ENCODE assay signal across 8 cellular contexts in genomic region chr20:62624325-62624690, GRCh38. TPM values are rescaled to one million over a fixed set of nuclear protein-coding genes. Genes with fewer than 3 reads are reported as not detected.
A peak's percentile ranks its signal among the peaks of the same experiment; 100 is the strongest.
DNase-seq lines count a peak whose midpoint lies in the region; ATAC-seq, FAIRE-seq and TF ChIP-seq lines count a peak whose summit lies in the region.

No MANE protein-coding gene starts in this region.

- no peak overlapping the region for H3K27ac ChIP-seq in HUES6 (ENCODE audit: low read depth, low read length)
- H3K27ac ChIP-seq in cingulate gyrus (ENCODE audit: low read depth, low read length), result peak overlapping the region; percentile 58
- H3K27ac ChIP-seq in pancreas, result peak overlapping the region; percentile 90 to 95 (median 95)

- H3K4me1 ChIP-seq in HUES6 (ENCODE audit: control insufficient read depth, insufficient read depth, low read length) (peaks cover 19% of the 10 kb centered on the region), pancreas (peaks cover 16 to 20% (median 16%) of the 10 kb centered on the region in 3 donors)

- intact Hi-C loops in pancreas (cut with DNase I), result no loop called here

- H3K36me3 ChIP-seq in GM06990 (ENCODE audit: control insufficient read depth, insufficient read depth, low read length) (no peaks in the 10 kb centered on the region), HUES6 (ENCODE audit: control insufficient read depth, insufficient read depth, low read length) (no peaks in the 10 kb centered on the region), pancreas (no peaks in the 10 kb centered on the region)

- ATAC-seq in GM21447 (IDR thresholded peaks at IDR 0.05; ENCODE audit: unreplicated experiment) (peak; percentile 41), pancreas (peak; percentile 8 to 32 (median 20))

- 57% methylated on average over 9 of the region's 9 CpGs for WGBS in pancreas, 2 donors

- H3K27me3 ChIP-seq in GM06990 (replicated peaks; ENCODE audit: control insufficient read depth, insufficient read depth, low read length) (no peaks in the 10 kb centered on the region), HUES6 (ENCODE audit: control insufficient read depth, insufficient read depth, low read length) (no peaks in the 10 kb centered on the region; the same call in 1 of the 2 replicates), pancreas (no peaks in the 10 kb centered on the region)

- no peak for FAIRE-seq in pancreas (lab: Jason Lieb, UNC)

- TF ChIP-seq CTCF in GM06990 (IDR thresholded peaks at IDR 0.05; ENCODE audit: insufficient read depth, low read length, poor library complexity, severe bottlenecking), result peak; percentile 75
- no peak for TF ChIP-seq CTCF in pancreas (IDR thresholded peaks at IDR 0.05)

- H3K4me3 ChIP-seq in GM06990 (replicated peaks; ENCODE audit: low read depth, low read length) (peak overlapping the region; percentile 32), HUES6 (ENCODE audit: low read depth, low read length) (0 out of 2 replicates have a peak overlapping the region, but pooled peaks have one; percentile 30), pancreas (no peak overlapping the region)

- H3K9me3 ChIP-seq in HUES6 (ENCODE audit: control insufficient read depth, insufficient read depth, low read depth, low read length), result peaks cover 7% of the 10 kb centered on the region
- H3K9me3 ChIP-seq in pancreas, result no peaks in the 10 kb centered on the region

- H3K9ac ChIP-seq in HUES6 (ENCODE audit: low read length), result no peak overlapping the region

- DNase-seq in GM06990 (ENCODE audit: extremely low read depth, insufficient read length), result no peak
- peak in 3 of 6 donors; percentile 49 to 82 (median 60) for DNase-seq in pancreas
- DNase-seq in NCI-H345 treated with DMSO at 0.1 percent for 48 hours (lab: John Stamatoyannopoulos, UW; ENCODE audit: unreplicated experiment), result no peak
- DNase-seq in SIG-M5 (lab: John Stamatoyannopoulos, UW), result no peak
- no peak for DNase-seq in RKO (ENCODE audit: low spot score)

RNA-seq across cellular contexts. Expression of gene SLCO4A1, which starts 18.0 kb away (rescaled TPM):
- total RNA-seq in pancreas, result 1 to 10 TPM; 1.2 to 5.1 (median 1.8) TPM
- 10 to 100 TPM in 1 of 2 donors, 1 to 10 TPM in 1; 7.4 to 15.9 TPM for polyA plus RNA-seq in pancreas

Comparison
In these comparisons a context has a peak if more than half of its experiments do, and no peak if none do; other contexts are left out.
1. H3K4me3 ChIP-seq: peak in GM06990 (single experiment) and HUES6 (single experiment); none in pancreas (0 of 4).